Comparison of ENCODE assay signal across 20 cellular contexts in genomic region chr4:107800058-107800457, GRCh38. TPM values are rescaled to one million over a fixed set of nuclear protein-coding genes. Genes with fewer than 3 reads are reported as not detected.
A peak's percentile ranks its signal among the peaks of the same experiment; 100 is the strongest.
DNase-seq lines count a peak whose midpoint lies in the region; ATAC-seq and TF ChIP-seq lines count a peak whose summit lies in the region.
"Had no signal": no experiment of that assay in that cellular context is flagged by ENCODE, and none has a peak within 500 bp of the region (broad histone marks: within the 10 kb centered on the region; RNA-seq: fewer than 3 reads in every experiment).

No MANE protein-coding gene starts in this region.

- TF ChIP-seq POLR2A in heart left ventricle (IDR thresholded peaks at IDR 0.05) (no peak), upper lobe of left lung (IDR thresholded peaks at IDR 0.05) (peak in 1 of 4 donors; percentile 41)

- H3K4me1 ChIP-seq in heart left ventricle, result peaks cover 0 to 4% (median 0%) of the 10 kb centered on the region in 12 donors
- H3K4me1 ChIP-seq in upper lobe of left lung, result peaks cover 11 to 14% (median 12%) of the 10 kb centered on the region in 4 donors
- H3K4me1 ChIP-seq: body of pancreas, testis had no signal

- no peak overlapping the region for H3K4me3 Mint-ChIP-seq in osteocyte (ENCODE audit: unreplicated experiment)
- H3K4me3 Mint-ChIP-seq: CD8-positive, alpha-beta T cell; effector memory CD8-positive, alpha-beta T cell had no signal

- peaks cover 0 to 6% (median 0%) of the 10 kb centered on the region in 9 donors for H3K27me3 ChIP-seq in heart left ventricle
- H3K27me3 ChIP-seq in upper lobe of left lung, result no peaks in the 10 kb centered on the region
- H3K27me3 ChIP-seq: body of pancreas, testis had no signal

- H3K4me1 Mint-ChIP-seq in osteocyte (ENCODE audit: unreplicated experiment), result peaks cover 6% of the 10 kb centered on the region

- H3K27ac Mint-ChIP-seq in osteocyte (ENCODE audit: unreplicated experiment), result no peak overlapping the region
- H3K27ac Mint-ChIP-seq: CD8-positive, alpha-beta T cell; effector memory CD8-positive, alpha-beta T cell; progenitor cell of endocrine pancreas had no signal

- no peaks in the 10 kb centered on the region for H3K9me3 ChIP-seq in heart left ventricle
- no peaks in the 10 kb centered on the region for H3K9me3 ChIP-seq in upper lobe of left lung
- H3K9me3 ChIP-seq: body of pancreas, testis had no signal

- ATAC-seq in heart left ventricle, result peak in 3 of 4 donors; percentile 52 to 75 (median 53)
- peak; percentile 41 to 77 for ATAC-seq in upper lobe of left lung (ENCODE audit: low FRiP score in 2 of 2)
- ATAC-seq in GM19035 (IDR thresholded peaks at IDR 0.05; ENCODE audit: unreplicated experiment), result no peak
- ATAC-seq: body of pancreas; CD8-positive, alpha-beta T cell; effector memory CD8-positive, alpha-beta T cell; K562 had no signal

- H3K27me3 Mint-ChIP-seq in osteocyte (ENCODE audit: unreplicated experiment), result peaks cover 38% of the 10 kb centered on the region
- H3K27me3 Mint-ChIP-seq: progenitor cell of endocrine pancreas had no signal

- 39 to 54% (median 43%) methylated on average over 5 of the region's 5 CpGs for WGBS in heart left ventricle, 4 donors
- 36 to 55% methylated on average over 5 of the region's 5 CpGs for WGBS in upper lobe of left lung, 2 donors

- H3K4me3 ChIP-seq in heart left ventricle (peak overlapping the region in 6 of 12 donors; percentile 16 to 49 (median 31)), epithelial cell of proximal tubule (ENCODE audit: low read depth, low read length) (peak overlapping the region; percentile 53), upper lobe of left lung (peak overlapping the region in 3 of 4 donors; percentile 12 to 36 (median 32))
- H3K4me3 ChIP-seq: body of pancreas, K562, PC-9, testis had no signal

- H3K27ac ChIP-seq in heart left ventricle (no peak overlapping the region), upper lobe of left lung (peak overlapping the region in 3 of 4 donors; percentile 33 to 66 (median 47))
- H3K27ac ChIP-seq: body of pancreas, PC-9, testis had no signal

- H3K36me3 ChIP-seq in heart left ventricle (no peaks in the 10 kb centered on the region), upper lobe of left lung (no peaks in the 10 kb centered on the region)

- TF ChIP-seq EP300 in upper lobe of left lung (IDR thresholded peaks at IDR 0.05), result no peak

- peaks cover 7% of the 10 kb centered on the region for H3K9me3 Mint-ChIP-seq in osteocyte (ENCODE audit: unreplicated experiment)
- H3K9me3 Mint-ChIP-seq: CD8-positive, alpha-beta T cell had no signal

- DNase-seq in heart left ventricle (no peak), cardiac septum (ENCODE audit: low spot score) (no peak), epithelial cell of proximal tubule (ENCODE audit: low read depth) (no peak), lung microvascular endothelial cell (ENCODE audit: low read depth in 2 of 2) (peak; percentile 24 to 74), upper lobe of left lung (peak in 1 of 2 donors; percentile 39), osteocyte (ENCODE audit: extremely low spot score, unreplicated experiment) (no peak)
- no peak for DNase-seq in stimulated activated CD4-positive, alpha-beta T cell treated with anti-CD3 and anti-CD28 coated beads, Interleukin-4, amount 100 ng/mL, for 4 hours
- DNase-seq: activated CD4-positive, alpha-beta T cell treated with anti-CD3 and anti-CD28 coated beads for 1 hour; activated naive CD4-positive, alpha-beta T cell treated with anti-CD3 and anti-CD28 coated beads, Interleukin-2, amount 50 U/mL, for 16 hours; body of pancreas; CD8-positive, alpha-beta T cell; effector memory CD8-positive, alpha-beta T cell; H7; NCI-H1105; NCI-H345; PC-9; testis had no signal

- no peaks in the 10 kb centered on the region for H3K36me3 Mint-ChIP-seq in osteocyte (ENCODE audit: unreplicated experiment)
- H3K36me3 Mint-ChIP-seq: CD8-positive, alpha-beta T cell had no signal

- intact Hi-C loops in heart left ventricle (cut with DNase I) (no loop called here), cardiac septum (cut with DNase I) (no loop called here)

- TF ChIP-seq CTCF in heart left ventricle (IDR thresholded peaks at IDR 0.05) (no peak), epithelial cell of proximal tubule (conservative IDR thresholded peaks at IDR 0.05; ENCODE audit: low read depth, low read length) (no peak), upper lobe of left lung (IDR thresholded peaks at IDR 0.05) (no peak), osteocyte (IDR thresholded peaks at IDR 0.05) (no peak)

RNA-seq across cellular contexts. Expression of gene SGMS2, which starts 24.7 kb away (rescaled TPM):
- total RNA-seq in heart left ventricle (100 to 1,000 TPM in 1 of 9 donors, 10 to 100 TPM in 8; 19.2 to 117 (median 29.8) TPM), cardiac septum (37.8 TPM), epithelial cell of proximal tubule (77.2 and 84.2 TPM in 2 replicates), lung microvascular endothelial cell (31.8 and 35.5 TPM in 2 replicates), upper lobe of left lung (100 to 1,000 TPM in 4 of 6 donors, 10 to 100 TPM in 2; 85.9 to 551 (median 204) TPM), osteocyte (15.6 and 17.1 TPM in 2 replicates)
- polyA plus RNA-seq in heart left ventricle, result 10 to 100 TPM in 1 of 2 donors, 1 to 10 TPM in 1; 2.6 to 55.7 TPM
- total RNA-seq: CD8-positive, alpha-beta T cell had no signal

Comparison
In these comparisons a context has a peak if more than half of its experiments do, and no peak if none do; other contexts are left out.
1. DNase-seq: peak in lung microvascular endothelial cell (2 of 2); none in heart left ventricle (0 of 5), cardiac septum (single experiment), epithelial cell of proximal tubule (single experiment), stimulated activated CD4-positive, alpha-beta T cell treated with anti-CD3 and anti-CD28 coated beads, Interleukin-4, amount 100 ng/mL, for 4 hours (0 of 2) and osteocyte (single experiment).
2. H3K27ac ChIP-seq: peak in upper lobe of left lung (3 of 4); none in heart left ventricle (0 of 12).